Comparison of ENCODE assay signal across 8 cellular contexts in genomic region chr14:36070056-36071043, GRCh38.
DNase-seq lines count a peak whose midpoint lies in the region; ATAC-seq, FAIRE-seq and TF ChIP-seq lines count a peak whose summit lies in the region.

No MANE protein-coding gene starts in this region.

- TF ChIP-seq CTCF in GM20000 (IDR thresholded peaks at IDR 0.05; ENCODE audit: extremely low read depth, missing control alignments) (peak; percentile 59), KMS-11 (conservative IDR thresholded peaks at IDR 0.05; ENCODE audit: low read depth, low read length) (peak; percentile 69), OCI-LY7 (conservative IDR thresholded peaks at IDR 0.05; ENCODE audit: low read length) (peak; percentile 83), GM12878 (IDR thresholded peaks at IDR 0.05 in 2 of 3, conservative IDR thresholded peaks at IDR 0.05 in 1 of 3; ENCODE audit: control insufficient read depth in 2 of 3, extremely low read depth in 1 of 3, insufficient read depth in 1 of 3, low read depth in 3 of 3, low read length in 3 of 3) (peak; percentile 72 to 88 (median 80))

- ATAC-seq in GM12878 = peak; percentile 92
- no peak for ATAC-seq in T-cell (replicated peaks in 1 of 4)

- H3K27ac ChIP-seq in KMS-11 = no peak overlapping the region
- no peak overlapping the region for H3K27ac ChIP-seq in OCI-LY7 (ENCODE audit: low read depth, low read length, poor library complexity, severe bottlenecking)
- no peak overlapping the region for H3K27ac ChIP-seq in GM12878 (ENCODE audit: control insufficient read depth, insufficient read depth)

- no TSS peak for BruUV-seq in OCI-LY7 (replicated peaks; lab: Mats Ljungman, UMichigan)
- BruUV-seq in GM12878 (replicated peaks; lab: Mats Ljungman, UMichigan) = no TSS peak

- no peaks in the 10 kb centered on the region for H3K9me3 Mint-ChIP-seq in T-cell

- TF ChIP-seq RAD21 in GM12878 (IDR thresholded peaks at IDR 0.05; ENCODE audit: insufficient read depth, low read depth, low read length) = peak; percentile 88

- no peak overlapping the region for H2AFZ ChIP-seq in KMS-11 (ENCODE audit: low read depth)
- H2AFZ ChIP-seq in OCI-LY7 (ENCODE audit: low read length) = peak overlapping the region; percentile 21; the same call in 1 of the 2 replicates
- no peak overlapping the region for H2AFZ ChIP-seq in GM12878 (ENCODE audit: control insufficient read depth, low read depth, low read length)

- no peaks in the 10 kb centered on the region for H3K36me3 Mint-ChIP-seq in T-cell

- intact Hi-C loops in OCI-LY7 (cut with micrococcal nuclease; ENCODE audit: unreplicated experiment) = loop anchor here (1.0 kb wide), 1 partner anchor 304 kb away; no protein-coding TSS in a partner anchor
- intact Hi-C loops in GM12878 (cut with micrococcal nuclease; ENCODE audit: unreplicated experiment) = loop anchor here (1.0 to 2.0 kb wide), 3 partner anchors 304 to 534 kb away; no protein-coding TSS in a partner anchor

- H3K9me3 ChIP-seq in OCI-LY7 (ENCODE audit: low read length) (no peaks in the 10 kb centered on the region), GM12878 (replicated peaks; ENCODE audit: control insufficient read depth, insufficient read depth, low read length) (no peaks in the 10 kb centered on the region)

- H4K20me1 ChIP-seq in KMS-11 (ENCODE audit: insufficient read depth) = no peaks in the 10 kb centered on the region
- no peaks in the 10 kb centered on the region for H4K20me1 ChIP-seq in OCI-LY7 (ENCODE audit: insufficient read depth, low read length)
- H4K20me1 ChIP-seq in GM12878 (ENCODE audit: control insufficient read depth, insufficient read depth) = no peaks in the 10 kb centered on the region

- no peaks in the 10 kb centered on the region for H3K27me3 ChIP-seq in KMS-11 (ENCODE audit: insufficient read depth, low read depth)
- no peaks in the 10 kb centered on the region for H3K27me3 ChIP-seq in GM12878 (replicated peaks in 1 of 2; ENCODE audit: control insufficient read depth in 2 of 2, insufficient read depth in 2 of 2, low read length in 1 of 2)

- TF ChIP-seq EP300 in GM12878 (IDR thresholded peaks at IDR 0.05; ENCODE audit: borderline replicate concordance in 1 of 2, control insufficient read depth in 1 of 2, low read depth in 2 of 2, low read length in 2 of 2) = no peak

- H3K4me3 ChIP-seq in KMS-11 (IDR thresholded peaks at IDR 0.05; ENCODE audit: insufficient read depth, low read depth, low read length) = no peak overlapping the region
- H3K4me3 ChIP-seq in OCI-LY7 (ENCODE audit: low read depth, low read length, poor library complexity, severe bottlenecking) = no peak overlapping the region
- no peak overlapping the region for H3K4me3 ChIP-seq in GM12878

- H3K27me3 Mint-ChIP-seq in T-cell = peaks cover 14 to 29% of the 10 kb centered on the region in 2 donors

- no peak for TF ChIP-seq POLR2A in GM12878 (IDR thresholded peaks at IDR 0.05; ENCODE audit: low read depth, low read length)

- H3K9ac ChIP-seq in KMS-11 (no peak overlapping the region), GM12878 (ENCODE audit: control insufficient read depth, insufficient read depth, low read length) (no peak overlapping the region)

- WGBS in GM12878 (ENCODE audit: insufficient coverage, insufficient replicate concordance, low lambda C conversion rate, missing lambda C conversion rate) = 26% methylated on average over 12 of the region's 12 CpGs

- no peak overlapping the region for H3K27ac Mint-ChIP-seq in T-cell

- RAD21 ChIA-PET in GM12878 (lab: Charles Lee; ENCODE audit: unreplicated experiment) = interaction anchor here (0.6 to 4.5 kb wide), 19 partner anchors 15 to 872 kb away, joined by 3 to 65 read pairs (median 3); no protein-coding TSS in a partner anchor

- no peaks in the 10 kb centered on the region for H3K36me3 ChIP-seq in KMS-11 (ENCODE audit: insufficient read depth)
- H3K36me3 ChIP-seq in OCI-LY7 (ENCODE audit: insufficient read depth, low read length) = no peaks in the 10 kb centered on the region
- H3K36me3 ChIP-seq in GM12878 (ENCODE audit: control insufficient read depth in 2 of 2, insufficient read depth in 2 of 2, low read length in 1 of 2) = no peaks in the 10 kb centered on the region

- in situ Hi-C loops in GM12878 (cut with MboI) = no loop called here

- peak; percentile 4 for DNase-seq in DMS 273 treated with DMSO at 0.1 percent for 48 hours (lab: John Stamatoyannopoulos, UW)
- peak; percentile 60 for DNase-seq in GM20000 (ENCODE audit: low spot score)
- DNase-seq in OCI-LY7 (ENCODE audit: low spot score) = peak; percentile 57
- no peak for DNase-seq in GM12878 (ENCODE audit: low read depth, low spot score)
- DNase-seq in stimulated activated CD8-positive, alpha-beta memory T cell treated with anti-CD3 and anti-CD28 coated beads, Interleukin-2, amount 100 ng/mL, for 48 hours (ENCODE audit: low read depth in 2 of 2) = peak; percentile 14 to 27
- DNase-seq in T-cell = no peak

- peaks cover 0 to 5% (median 3%) of the 10 kb centered on the region in 3 donors for H3K4me1 Mint-ChIP-seq in T-cell

- no peaks in the 10 kb centered on the region for H3K4me1 ChIP-seq in KMS-11 (ENCODE audit: low read depth, poor library complexity, severe bottlenecking)
- peaks cover 6% of the 10 kb centered on the region for H3K4me1 ChIP-seq in OCI-LY7 (ENCODE audit: insufficient read depth, low read length, poor library complexity, severe bottlenecking)
- no peaks in the 10 kb centered on the region for H3K4me1 ChIP-seq in GM12878 (ENCODE audit: control insufficient read depth, insufficient read depth, low read length)

- FAIRE-seq in GM12878 (lab: Jason Lieb, UNC) (peak; percentile 59), islet of Langerhans (lab: Jason Lieb, UNC) (peak; percentile 97)

- H3K4me3 Mint-ChIP-seq in T-cell = no peak overlapping the region

- POLR2A ChIA-PET in OCI-LY7 (lab: Charles Lee) (no interaction called here), GM12878 (lab: Charles Lee) (interaction anchor here (1.4 kb wide), 1 partner anchor 187 kb away, joined by 4 read pairs; no protein-coding TSS in a partner anchor), T-cell (lab: Charles Lee) (no interaction called here)

- SMC1A ChIA-PET in GM12878 (lab: Charles Lee; ENCODE audit: uncharacterized antibody, unreplicated experiment) = interaction anchor here (0.6 to 6.4 kb wide), 18 partner anchors 9 to 1080 kb away, joined by 3 to 83 read pairs (median 6); no protein-coding TSS in a partner anchor

- no peak overlapping the region for H3K4me2 ChIP-seq in KMS-11
- H3K4me2 ChIP-seq in OCI-LY7 (ENCODE audit: low read length) = no peak overlapping the region
- H3K4me2 ChIP-seq in GM12878 (ENCODE audit: control insufficient read depth, insufficient read depth) = no peak overlapping the region

- H3K9me2 ChIP-seq in OCI-LY7 (ENCODE audit: insufficient read depth, low read length) = no peaks in the 10 kb centered on the region

- CTCF ChIA-PET in OCI-LY7 (lab: Charles Lee; ENCODE audit: unreplicated experiment) = interaction anchor here (0.6 kb wide), 2 partner anchors 97 to 864 kb away, joined by 3 to 5 read pairs; no protein-coding TSS in a partner anchor
- CTCF ChIA-PET in GM12878 (lab: Yijun Ruan, JAX) = interaction anchor here (0.8 to 10.4 kb wide), 42 partner anchors 8 to 875 kb away, joined by 3 to 224 read pairs (median 4); no protein-coding TSS in a partner anchor
- CTCF ChIA-PET in T-cell (lab: Charles Lee) = interaction anchor here (0.6 to 5.5 kb wide), 9 partner anchors 10 to 299 kb away, joined by 3 to 23 read pairs (median 6); no protein-coding TSS in a partner anchor

- no peaks in the 10 kb centered on the region for H3K79me2 ChIP-seq in KMS-11 (ENCODE audit: insufficient read depth, low read depth)
- H3K79me2 ChIP-seq in OCI-LY7 (ENCODE audit: insufficient read depth, low read depth, low read length) = no peaks in the 10 kb centered on the region
- H3K79me2 ChIP-seq in GM12878 (ENCODE audit: control insufficient read depth, insufficient read depth, low read length) = no peaks in the 10 kb centered on the region

TF ChIP-seq in GM12878, 131 proteins besides CTCF, POLR2A, EP300 and RAD21 (continues in another document):
- TF ChIP-seq USF1 (IDR thresholded peaks at IDR 0.05; ENCODE audit: borderline replicate concordance, extremely low read length, insufficient read depth, low read depth, low read length) (no peak), BCL3 (IDR thresholded peaks at IDR 0.05; ENCODE audit: borderline replicate concordance, insufficient read depth, low read depth, low read length, poor library complexity, severe bottlenecking) (no peak), MLLT1 (IDR thresholded peaks at IDR 0.05) (no peak), IRF4 (IDR thresholded peaks at IDR 0.05; ENCODE audit: low read depth, low read length) (no peak), SMC3 (IDR thresholded peaks at IDR 0.05; ENCODE audit: borderline replicate concordance, low read length) (peak; percentile 80), YY1 (IDR thresholded peaks at IDR 0.05; ENCODE audit: low read depth, low read length) (peak; percentile 28; the same call in 1 of the 2 replicates), MTA3 (IDR thresholded peaks at IDR 0.05; ENCODE audit: borderline replicate concordance, low read length) (no peak)

Comparison
In these comparisons a context has a peak if more than half of its experiments do, and no peak if none do; other contexts are left out.
1. DNase-seq: peak in DMS 273 treated with DMSO at 0.1 percent for 48 hours (single experiment), GM20000 (single experiment), OCI-LY7 (single experiment) and stimulated activated CD8-positive, alpha-beta memory T cell treated with anti-CD3 and anti-CD28 coated beads, Interleukin-2, amount 100 ng/mL, for 48 hours (2 of 2); none in GM12878 (single experiment) and T-cell (0 of 34).
2. Peak in every context shown above with its lines, with median percentiles within 50 percentile points of each other: CTCF ChIP-seq.